1 cellular context compared by ENCODE assay signal in the genomic region with DNA sequence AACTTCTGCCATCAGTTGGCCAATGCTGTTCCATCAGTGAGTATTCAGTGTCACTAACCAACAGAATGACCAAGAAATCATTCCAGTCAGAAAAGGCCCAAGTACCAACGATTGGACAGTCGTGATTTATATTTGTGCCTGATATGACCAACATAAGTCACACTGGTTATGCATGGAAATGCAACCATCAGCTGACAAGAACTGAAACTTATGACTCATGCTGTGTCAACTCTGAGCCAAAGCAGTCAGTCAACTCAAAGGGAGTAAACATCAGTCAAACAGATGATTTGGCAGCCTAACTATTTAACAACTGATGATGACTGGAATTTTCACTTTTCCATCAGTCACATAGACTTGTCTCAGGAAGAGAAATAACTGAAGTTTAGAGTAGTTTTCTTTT.
TF ChIP-seq lines count a peak whose summit lies in the region.

No MANE protein-coding gene starts in this region.

TF ChIP-seq in WTC11, 78 proteins besides CTCF, POLR2A, EP300 and RAD21 (continued from another document):
- TF ChIP-seq, protein P1, sequence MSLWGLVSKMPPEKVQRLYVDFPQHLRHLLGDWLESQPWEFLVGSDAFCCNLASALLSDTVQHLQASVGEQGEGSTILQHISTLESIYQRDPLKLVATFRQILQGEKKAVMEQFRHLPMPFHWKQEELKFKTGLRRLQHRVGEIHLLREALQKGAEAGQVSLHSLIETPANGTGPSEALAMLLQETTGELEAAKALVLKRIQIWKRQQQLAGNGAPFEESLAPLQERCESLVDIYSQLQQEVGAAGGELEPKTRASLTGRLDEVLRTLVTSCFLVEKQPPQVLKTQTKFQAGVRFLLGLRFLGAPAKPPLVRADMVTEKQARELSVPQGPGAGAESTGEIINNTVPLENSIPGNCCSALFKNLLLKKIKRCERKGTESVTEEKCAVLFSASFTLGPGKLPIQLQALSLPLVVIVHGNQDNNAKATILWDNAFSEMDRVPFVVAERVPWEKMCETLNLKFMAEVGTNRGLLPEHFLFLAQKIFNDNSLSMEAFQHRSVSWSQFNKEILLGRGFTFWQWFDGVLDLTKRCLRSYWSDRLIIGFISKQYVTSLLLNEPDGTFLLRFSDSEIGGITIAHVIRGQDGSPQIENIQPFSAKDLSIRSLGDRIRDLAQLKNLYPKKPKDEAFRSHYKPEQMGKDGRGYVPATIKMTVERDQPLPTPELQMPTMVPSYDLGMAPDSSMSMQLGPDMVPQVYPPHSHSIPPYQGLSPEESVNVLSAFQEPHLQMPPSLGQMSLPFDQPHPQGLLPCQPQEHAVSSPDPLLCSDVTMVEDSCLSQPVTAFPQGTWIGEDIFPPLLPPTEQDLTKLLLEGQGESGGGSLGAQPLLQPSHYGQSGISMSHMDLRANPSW (CRISPR knock-in tag; conservative IDR thresholded peaks at IDR 0.05; ENCODE audit: low read depth) = no peak
- TF ChIP-seq JAZF1 (CRISPR knock-in tag; IDR thresholded peaks at IDR 0.05) (no peak), GABPB1 (CRISPR knock-in tag; IDR thresholded peaks at IDR 0.05) (no peak)
- TF ChIP-seq, protein P2, sequence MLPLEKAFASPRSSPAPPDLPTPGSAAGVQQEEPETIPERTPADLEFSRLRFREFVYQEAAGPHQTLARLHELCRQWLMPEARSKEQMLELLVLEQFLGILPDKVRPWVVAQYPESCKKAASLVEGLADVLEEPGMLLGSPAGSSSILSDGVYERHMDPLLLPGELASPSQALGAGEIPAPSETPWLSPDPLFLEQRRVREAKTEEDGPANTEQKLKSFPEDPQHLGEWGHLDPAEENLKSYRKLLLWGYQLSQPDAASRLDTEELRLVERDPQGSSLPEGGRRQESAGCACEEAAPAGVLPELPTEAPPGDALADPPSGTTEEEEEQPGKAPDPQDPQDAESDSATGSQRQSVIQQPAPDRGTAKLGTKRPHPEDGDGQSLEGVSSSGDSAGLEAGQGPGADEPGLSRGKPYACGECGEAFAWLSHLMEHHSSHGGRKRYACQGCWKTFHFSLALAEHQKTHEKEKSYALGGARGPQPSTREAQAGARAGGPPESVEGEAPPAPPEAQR (CRISPR knock-in tag; IDR thresholded peaks at IDR 0.05) = no peak
